Comparison of ENCODE assay signal across 8 cellular contexts in the genomic region with DNA sequence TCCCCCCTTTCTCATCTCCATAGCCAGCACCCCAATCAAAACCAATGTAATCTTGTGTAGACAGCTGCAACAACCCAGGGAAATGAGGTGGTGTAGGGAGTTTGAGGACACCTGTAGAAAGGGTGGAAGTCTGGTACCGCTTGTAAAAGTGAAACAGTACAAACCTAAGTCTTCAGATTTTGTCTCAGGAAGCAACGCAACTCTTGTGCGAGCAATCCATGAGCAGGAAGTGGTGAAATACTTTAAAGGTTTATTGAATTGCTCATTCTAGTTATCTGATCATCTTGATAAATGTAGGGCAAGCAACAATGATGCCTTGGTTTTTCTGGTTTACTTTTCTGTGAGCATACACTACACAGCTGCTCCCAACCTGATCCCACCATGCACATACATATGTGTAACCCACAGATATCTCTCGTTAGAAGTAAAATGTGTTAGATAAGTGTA.
DNase-seq lines count a peak whose midpoint lies in the region; ATAC-seq and TF ChIP-seq lines count a peak whose summit lies in the region.

No MANE protein-coding gene starts in this region.

- H3K4me3 ChIP-seq in fibroblast of pulmonary artery (replicated peaks; ENCODE audit: low read depth, low read length): no peak overlapping the region

- no peaks in the 10 kb centered on the region for H3K27me3 Mint-ChIP-seq in stimulated activated naive CD8-positive, alpha-beta T cell treated with anti-CD3 and anti-CD28 coated beads, Interleukin-15, amount 100 ng/mL, for 72 hours

- peak; percentile 8 for DNase-seq in activated CD4-positive, CD25-positive, alpha-beta regulatory T cell treated with anti-CD3 and anti-CD28 coated beads, Interleukin-2, amount 50 U/mL, for 16 hours (ENCODE audit: low read depth, low spot score)
- no peak for DNase-seq in activated CD4-positive, CD25-positive, alpha-beta regulatory T cell (lab: John Stamatoyannopoulos, UW)
- peak; percentile 31 to 43 for DNase-seq in activated CD4-positive, alpha-beta T cell treated with anti-CD3 and anti-CD28 coated beads, Interleukin-2, amount 50 U/mL, for 48 hours
- DNase-seq in fibroblast of pulmonary artery (ENCODE audit: low read depth): peak; percentile 38
- peak; percentile 59 to 71 for DNase-seq in stimulated activated naive CD8-positive, alpha-beta T cell treated with anti-CD3 and anti-CD28 coated beads, Interleukin-15, amount 100 ng/mL, for 72 hours

- H3K27ac Mint-ChIP-seq in stimulated activated naive CD8-positive, alpha-beta T cell treated with anti-CD3 and anti-CD28 coated beads, Interleukin-15, amount 100 ng/mL, for 72 hours: peak overlapping the region; percentile 97 to 99

- H3K9me3 Mint-ChIP-seq in stimulated activated naive CD8-positive, alpha-beta T cell treated with anti-CD3 and anti-CD28 coated beads, Interleukin-15, amount 100 ng/mL, for 72 hours: no peaks in the 10 kb centered on the region

- H3K4me3 Mint-ChIP-seq in stimulated activated naive CD8-positive, alpha-beta T cell treated with anti-CD3 and anti-CD28 coated beads, Interleukin-15, amount 100 ng/mL, for 72 hours: peak overlapping the region; percentile 82 to 85

- no peak for TF ChIP-seq CTCF in fibroblast of pulmonary artery (IDR thresholded peaks at IDR 0.05; ENCODE audit: low read length, missing control alignments)

- ATAC-seq in stimulated activated naive CD8-positive, alpha-beta T cell treated with anti-CD3 and anti-CD28 coated beads, Interleukin-15, amount 100 ng/mL, for 72 hours: peak; percentile 89
- ATAC-seq in HG03457 (IDR thresholded peaks at IDR 0.05; ENCODE audit: unreplicated experiment) (no peak), GM21360 (IDR thresholded peaks at IDR 0.05; ENCODE audit: unreplicated experiment) (no peak), HG02973 (IDR thresholded peaks at IDR 0.05; ENCODE audit: unreplicated experiment) (no peak)

- peaks cover 68% of the 10 kb centered on the region for H3K4me1 Mint-ChIP-seq in stimulated activated naive CD8-positive, alpha-beta T cell treated with anti-CD3 and anti-CD28 coated beads, Interleukin-15, amount 100 ng/mL, for 72 hours

Comparison
In these comparisons a context has a peak if more than half of its experiments do, and no peak if none do; other contexts are left out.
1. DNase-seq: peak in activated CD4-positive, CD25-positive, alpha-beta regulatory T cell treated with anti-CD3 and anti-CD28 coated beads, Interleukin-2, amount 50 U/mL, for 16 hours (single experiment), activated CD4-positive, alpha-beta T cell treated with anti-CD3 and anti-CD28 coated beads, Interleukin-2, amount 50 U/mL, for 48 hours (2 of 2), fibroblast of pulmonary artery (single experiment) and stimulated activated naive CD8-positive, alpha-beta T cell treated with anti-CD3 and anti-CD28 coated beads, Interleukin-15, amount 100 ng/mL, for 72 hours (2 of 2); none in activated CD4-positive, CD25-positive, alpha-beta regulatory T cell (0 of 4).